Comparison of ENCODE assay signal across 10 cellular contexts in genomic region chr10:86775056-86775858, GRCh38. TPM values are rescaled to one million over a fixed set of nuclear protein-coding genes. Genes with fewer than 3 reads are reported as not detected.
A peak's percentile ranks its signal among the peaks of the same experiment; 100 is the strongest.
DNase-seq lines count a peak whose midpoint lies in the region; ATAC-seq, FAIRE-seq and TF ChIP-seq lines count a peak whose summit lies in the region.
"Had no signal": no experiment of that assay in that cellular context is flagged by ENCODE, and none has a peak within 500 bp of the region (broad histone marks: within the 10 kb centered on the region; RNA-seq: fewer than 3 reads in every experiment).

No MANE protein-coding gene starts in this region.

- H3K27me3 Mint-ChIP-seq in neural progenitor cell (ENCODE audit: insufficient read depth, low read depth) = no peaks in the 10 kb centered on the region
- H3K27me3 Mint-ChIP-seq: activated CD4-positive, alpha-beta T cell treated with anti-CD3 and anti-CD28 coated beads for 36 hours had no signal

- no peak for TF ChIP-seq RAD21 in GM12878 (IDR thresholded peaks at IDR 0.05; ENCODE audit: insufficient read depth, low read depth, low read length)

- H3K4me1 Mint-ChIP-seq in neural progenitor cell = peaks cover 16% of the 10 kb centered on the region

- FAIRE-seq in GM12878 (lab: Jason Lieb, UNC) (peak; percentile 52), D721Med (lab: Jason Lieb, UNC) (no peak)

- ATAC-seq in GM19043 (IDR thresholded peaks at IDR 0.05; ENCODE audit: low read depth, unreplicated experiment) = peak; percentile 59
- ATAC-seq in HG03108 (IDR thresholded peaks at IDR 0.05; ENCODE audit: unreplicated experiment) = peak; percentile 65
- peak; percentile 89 for ATAC-seq in GM12878
- no peak for ATAC-seq in sciatic nerve
- no peak for ATAC-seq in HG02840 (IDR thresholded peaks at IDR 0.05; ENCODE audit: low FRiP score, unreplicated experiment)
- ATAC-seq: activated CD4-positive, alpha-beta T cell treated with anti-CD3 and anti-CD28 coated beads for 36 hours had no signal

- in situ Hi-C loops in GM12878 (cut with MboI) = no loop called here

- TF ChIP-seq POLR2A in GM12878 (IDR thresholded peaks at IDR 0.05; ENCODE audit: low read depth, low read length) = no peak

- POLR2A ChIA-PET in GM12878 (lab: Charles Lee) = no interaction called here

- RAD21 ChIA-PET in GM12878 (lab: Charles Lee; ENCODE audit: unreplicated experiment) = no interaction called here

- TF ChIP-seq CTCF in GM12878 (IDR thresholded peaks at IDR 0.05 in 2 of 3, conservative IDR thresholded peaks at IDR 0.05 in 1 of 3; ENCODE audit: control insufficient read depth in 2 of 3, extremely low read depth in 1 of 3, insufficient read depth in 1 of 3, low read depth in 3 of 3, low read length in 3 of 3) (no peak), neural progenitor cell (IDR thresholded peaks at IDR 0.05) (no peak), D721Med (IDR thresholded peaks at IDR 0.05; ENCODE audit: insufficient read depth, missing control alignments) (no peak)

- H2AFZ ChIP-seq in GM12878 (ENCODE audit: control insufficient read depth, low read depth, low read length) (no peak overlapping the region), neural progenitor cell (replicated peaks) (no peak overlapping the region)

- H3K27ac Mint-ChIP-seq in neural progenitor cell = no peak overlapping the region
- H3K27ac Mint-ChIP-seq: activated CD4-positive, alpha-beta T cell treated with anti-CD3 and anti-CD28 coated beads for 36 hours had no signal

- H3K79me2 ChIP-seq in GM12878 (ENCODE audit: control insufficient read depth, insufficient read depth, low read length) (peaks cover 40% of the 10 kb centered on the region), neural progenitor cell (ENCODE audit: low read depth) (peaks cover 100% of the 10 kb centered on the region)

- DNase-seq in GM12878 (ENCODE audit: low read depth, low spot score) (peak; percentile 55), neural progenitor cell (ENCODE audit: low spot score) (no peak), sciatic nerve (ENCODE audit: low spot score) (no peak), SW 1271 (lab: John Stamatoyannopoulos, UW) (no peak), D721Med (ENCODE audit: insufficient read length, low spot score) (no peak)
- DNase-seq: activated CD4-positive, alpha-beta T cell treated with anti-CD3 and anti-CD28 coated beads for 36 hours; heart left ventricle had no signal

- 37% methylated on average over 6 of the region's 6 CpGs for WGBS in GM12878 (ENCODE audit: insufficient coverage, insufficient replicate concordance, low lambda C conversion rate, missing lambda C conversion rate)

- peaks cover 9% of the 10 kb centered on the region for H3K9me3 Mint-ChIP-seq in neural progenitor cell

- CTCF ChIA-PET in GM12878 (lab: Yijun Ruan, JAX) = interaction anchor here (0.8 kb wide), 1 partner anchor 10 kb away, joined by 3 read pairs; no protein-coding TSS in a partner anchor

- H3K27ac ChIP-seq in GM12878 (ENCODE audit: control insufficient read depth, insufficient read depth) (peak overlapping the region; percentile 24; the same call in 1 of the 2 replicates), neural progenitor cell (peak overlapping the region; percentile 65)

- SMC1A ChIA-PET in GM12878 (lab: Charles Lee; ENCODE audit: uncharacterized antibody, unreplicated experiment) = interaction anchor here (0.7 to 1.4 kb wide), 4 partner anchors 8 to 561 kb away, joined by 3 to 4 read pairs (median 4); no protein-coding TSS in a partner anchor

- H3K4me2 ChIP-seq in GM12878 (ENCODE audit: control insufficient read depth, insufficient read depth) (peak overlapping the region; percentile 62), neural progenitor cell (peak overlapping the region; percentile 48)

- H3K4me1 ChIP-seq in GM12878 (ENCODE audit: control insufficient read depth, insufficient read depth, low read length) (peaks cover 27% of the 10 kb centered on the region), neural progenitor cell (peaks cover 32% of the 10 kb centered on the region)

- H3K4me3 ChIP-seq in GM12878 = no peak overlapping the region
- H3K4me3 ChIP-seq in neural progenitor cell = no peak overlapping the region
- H3K4me3 ChIP-seq: heart left ventricle had no signal

- H3K36me3 Mint-ChIP-seq in neural progenitor cell = peaks cover 24% of the 10 kb centered on the region

- no peak for TF ChIP-seq EP300 in GM12878 (IDR thresholded peaks at IDR 0.05; ENCODE audit: borderline replicate concordance in 1 of 2, control insufficient read depth in 1 of 2, low read depth in 2 of 2, low read length in 2 of 2)

- peaks cover 19% of the 10 kb centered on the region for H3F3A ChIP-seq in neural progenitor cell (ENCODE audit: low read depth)

- H3K27me3 ChIP-seq in GM12878 (replicated peaks in 1 of 2; ENCODE audit: control insufficient read depth in 2 of 2, insufficient read depth in 2 of 2, low read length in 1 of 2) (no peaks in the 10 kb centered on the region), neural progenitor cell (no peaks in the 10 kb centered on the region)
- H3K27me3 ChIP-seq: heart left ventricle had no signal

- H3K4me3 Mint-ChIP-seq in neural progenitor cell = no peak overlapping the region
- H3K4me3 Mint-ChIP-seq: activated CD4-positive, alpha-beta T cell treated with anti-CD3 and anti-CD28 coated beads for 36 hours had no signal

- no peaks in the 10 kb centered on the region for H3K36me3 ChIP-seq in GM12878 (ENCODE audit: control insufficient read depth in 2 of 2, insufficient read depth in 2 of 2, low read length in 1 of 2)
- no peaks in the 10 kb centered on the region for H3K36me3 ChIP-seq in neural progenitor cell
- H3K36me3 ChIP-seq: heart left ventricle had no signal

- no TSS peak for BruUV-seq in GM12878 (replicated peaks; lab: Mats Ljungman, UMichigan)

- H4K20me1 ChIP-seq in GM12878 (ENCODE audit: control insufficient read depth, insufficient read depth) = peaks cover 3% of the 10 kb centered on the region
- peaks cover 70% of the 10 kb centered on the region for H4K20me1 ChIP-seq in neural progenitor cell (ENCODE audit: low read depth)

- H3K9me3 ChIP-seq in GM12878 (replicated peaks; ENCODE audit: control insufficient read depth, insufficient read depth, low read length) (peaks cover 3% of the 10 kb centered on the region; the same call in 2 of the 3 replicates), neural progenitor cell (ENCODE audit: low read depth) (no peaks in the 10 kb centered on the region)

- intact Hi-C loops in GM12878 (cut with micrococcal nuclease; ENCODE audit: unreplicated experiment) (no loop called here), sciatic nerve (cut with DNase I) (no loop called here)

- H3K9ac ChIP-seq in GM12878 (ENCODE audit: control insufficient read depth, insufficient read depth, low read length) = no peak overlapping the region
- no peak overlapping the region for H3K9ac ChIP-seq in neural progenitor cell

TF ChIP-seq in GM12878, 131 proteins besides CTCF, POLR2A, EP300 and RAD21 (continues in another document):
- TF ChIP-seq SRF (IDR thresholded peaks at IDR 0.05; ENCODE audit: low read depth in 2 of 2, low read length in 2 of 2) = no peak
- TF ChIP-seq ETV6 (conservative IDR thresholded peaks at IDR 0.05 in 1 of 2, IDR thresholded peaks at IDR 0.05 in 1 of 2; ENCODE audit: borderline replicate concordance in 1 of 2, low read depth in 1 of 2) = peak in 1 of 2 experiments; percentile 90; a peak in 2 of 4 replicates
- TF ChIP-seq PBX3 (IDR thresholded peaks at IDR 0.05; ENCODE audit: insufficient replicate concordance, low read depth, low read length) = peak; percentile 72
- TF ChIP-seq SREBF1 (IDR thresholded peaks at IDR 0.05; ENCODE audit: low read length) = no peak
- peak; percentile 78 for TF ChIP-seq JUNB (IDR thresholded peaks at IDR 0.05)
- TF ChIP-seq CREM (IDR thresholded peaks at IDR 0.05; ENCODE audit: low read depth) = 0 out of 2 replicates have a peak, but pooled peaks have one; percentile 48
- TF ChIP-seq PKNOX1 (IDR thresholded peaks at IDR 0.05) = peak; percentile 73
- TF ChIP-seq EZH2 (IDR thresholded peaks at IDR 0.05; ENCODE audit: borderline replicate concordance, control insufficient read depth, low read depth, low read length) = no peak

RNA-seq across cellular contexts. Expression of gene BMPR1A, which starts 18.8 kb away (rescaled TPM):
- 60.5 and 62.3 TPM in 2 replicates for total RNA-seq in GM12878 (2013; cell fraction: nucleolus; rRNA removed)
- total RNA-seq in GM12878 (2014; rRNA removed) = 17.0 and 23.3 TPM in 2 replicates
- 18.8 and 19.2 TPM in 2 replicates for total RNA-seq in GM12878 (2014; rRNA removed; fragmentation: Illumina TruSeq; extraction: Trizol)
- total RNA-seq in GM12878 (2021) = 22.7 and 23.6 TPM in 2 replicates
- polyA plus RNA-seq in GM12878 (2011; ENCODE audit: low read depth) = 4.5 TPM
- polyA plus RNA-seq in GM12878 (2011; rRNA removed) = 19.3 and 25.6 TPM in 2 replicates
- 7.9 and 9.1 TPM in 2 replicates for polyA plus RNA-seq in GM12878 (2011; cell fraction: cytosol; rRNA removed)
- polyA plus RNA-seq in GM12878 (2011; cell fraction: nucleus; rRNA removed) = 9.0 and 10.5 TPM in 2 replicates
- polyA plus RNA-seq in GM12878 (2012) = 5.7 and 8.1 TPM in 2 replicates
- 16.1 and 16.2 TPM in 2 replicates for polyA plus RNA-seq in GM12878 (2014; fragmentation: Illumina TruSeq; extraction: Trizol)
- polyA plus RNA-seq in GM12878 (2014; fragmentation: Nextera tagmentation; extraction: Ambion mirVana) = 1 to 10 TPM; 2.3 to 2.4 TPM
- polyA plus RNA-seq in GM12878 (2014; rRNA removed) = 9.8 and 10.0 TPM in 2 replicates
- 1 to 10 TPM; 9.5 to 9.8 TPM for polyA plus RNA-seq in GM12878 (2016; fragmentation: Nextera tagmentation; extraction: Ambion mirVana)
- polyA minus RNA-seq in GM12878 (2011; rRNA and poly(A)+ RNA removed) = 34.9 and 49.1 TPM in 2 replicates
- 11.1 and 16.6 TPM in 2 replicates for polyA minus RNA-seq in GM12878 (2011; cell fraction: cytosol; rRNA and poly(A)+ RNA removed)
- polyA minus RNA-seq in GM12878 (2011; cell fraction: nucleus; rRNA and poly(A)+ RNA removed) = 10.6 and 14.1 TPM in 2 replicates
- total RNA-seq in neural progenitor cell (ENCODE audit: low replicate concordance) = 60.8 and 76.2 TPM in 2 replicates
- 76.0 TPM for total RNA-seq in sciatic nerve

Comparison
In these comparisons a context has a peak if more than half of its experiments do, and no peak if none do; other contexts are left out.
1. ATAC-seq: peak in GM19043 (single experiment), HG03108 (single experiment) and GM12878 (single experiment); none in sciatic nerve (single experiment) and HG02840 (single experiment).